ENCODE assay signal across 19 cellular contexts in the genomic region with DNA sequence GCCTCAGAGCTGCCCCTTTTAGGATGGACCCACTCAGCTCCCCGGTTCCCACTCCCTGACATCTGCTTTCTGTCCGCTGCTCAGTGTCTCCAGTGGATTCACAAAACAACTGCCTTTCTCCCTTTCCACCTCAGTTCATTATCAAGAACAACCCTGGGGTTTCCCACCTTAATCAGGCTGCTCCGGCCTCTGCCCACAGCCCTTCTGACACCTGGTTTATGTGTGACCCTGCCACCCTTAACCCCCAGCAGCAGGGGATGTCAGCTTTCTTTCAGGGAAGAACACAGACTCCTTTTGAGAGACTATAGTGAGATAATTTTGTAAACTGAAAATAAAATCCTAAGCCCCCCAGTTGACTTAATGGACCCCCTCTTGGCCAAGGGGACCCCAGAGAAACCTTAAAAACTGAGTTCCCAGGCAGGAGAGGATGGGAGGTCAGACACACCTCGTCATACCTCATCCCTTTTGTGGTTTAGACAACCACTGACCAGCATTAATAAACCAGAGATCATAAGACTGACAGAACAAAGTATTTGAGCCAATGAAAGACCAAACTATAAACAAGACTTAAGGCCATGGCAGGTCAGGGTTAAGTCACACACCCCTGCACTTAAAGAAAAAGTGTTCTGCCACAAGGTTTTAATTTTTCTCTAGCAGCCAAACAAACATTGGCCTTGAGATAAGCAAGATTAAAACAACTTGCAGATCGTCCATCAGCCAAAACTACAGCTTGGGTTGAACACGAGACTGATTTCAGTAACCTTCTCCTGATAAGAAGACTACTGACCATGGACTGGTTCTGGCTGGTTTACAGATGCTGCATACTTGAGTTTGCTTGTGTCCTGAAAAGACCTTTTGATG. TPM values are rescaled to one million over a fixed set of nuclear protein-coding genes. Genes with fewer than 3 reads are reported as not detected.
DNase-seq lines count a peak whose midpoint lies in the region; ATAC-seq and TF ChIP-seq lines count a peak whose summit lies in the region.
"Had no signal": no experiment of that assay in that cellular context is flagged by ENCODE, and none has a peak within 500 bp of the region (broad histone marks: within the 10 kb centered on the region; RNA-seq: fewer than 3 reads in every experiment).

No MANE protein-coding gene starts in this region.

- TF ChIP-seq CTCF in fibroblast of mammary gland (conservative IDR thresholded peaks at IDR 0.05; ENCODE audit: control insufficient read depth, insufficient read depth, low read depth, low read length) = no peak

- DNase-seq in EH (ENCODE audit: low read depth) (peak; percentile 47), RPMI7951 (ENCODE audit: low read depth) (peak; percentile 22), fibroblast of mammary gland (ENCODE audit: low read depth) (peak; percentile 52), posterior vena cava (ENCODE audit: low spot score) (peak; percentile 31), T-helper 9 cell (no peak)
- no peak for DNase-seq in activated CD4-positive, alpha-beta T cell treated with anti-CD3 and anti-CD28 coated beads for 1 hour
- DNase-seq: activated CD4-positive, alpha-beta T cell treated with anti-CD3 and anti-CD28 coated beads, Interleukin-2, amount 50 U/mL, for 48 hours; AML-193; anterior cingulate cortex; DMS53; KBM-7; NCI-H2227 treated with DMSO at 0.1 percent for 48 hours; stimulated activated naive CD4-positive, alpha-beta T cell had no signal

- intact Hi-C loops in posterior vena cava (cut with DNase I) = no loop called here

- H3K4me3 ChIP-seq in fibroblast of mammary gland (ENCODE audit: control insufficient read depth, low read depth, low read length) = no peak overlapping the region
- H3K4me3 ChIP-seq: esophagus muscularis mucosa, GM23338, lung, SJSA1 had no signal

- no peak for ATAC-seq in GM21381 (IDR thresholded peaks at IDR 0.05; ENCODE audit: unreplicated experiment)
- no peak for ATAC-seq in HG02884 (IDR thresholded peaks at IDR 0.05; ENCODE audit: unreplicated experiment)
- ATAC-seq: GM23338 had no signal

RNA-seq across cellular contexts. Expression of gene DDR1, which starts 42.4 kb away (rescaled TPM):
- 12.0 and 16.6 TPM in 2 replicates for total RNA-seq in RPMI7951 (2014; rRNA removed; shearing (Covaris generic))
- total RNA-seq in posterior vena cava = 10 to 100 TPM; 25.2 to 26.0 TPM

Comparison
In these comparisons a context has a peak if more than half of its experiments do, and no peak if none do; other contexts are left out.
1. DNase-seq: peak in EH (single experiment), RPMI7951 (single experiment), fibroblast of mammary gland (single experiment) and posterior vena cava (single experiment); none in T-helper 9 cell (single experiment) and activated CD4-positive, alpha-beta T cell treated with anti-CD3 and anti-CD28 coated beads for 1 hour (single experiment).